Comparison of ENCODE assay signal across 2 cellular contexts in the genomic region with DNA sequence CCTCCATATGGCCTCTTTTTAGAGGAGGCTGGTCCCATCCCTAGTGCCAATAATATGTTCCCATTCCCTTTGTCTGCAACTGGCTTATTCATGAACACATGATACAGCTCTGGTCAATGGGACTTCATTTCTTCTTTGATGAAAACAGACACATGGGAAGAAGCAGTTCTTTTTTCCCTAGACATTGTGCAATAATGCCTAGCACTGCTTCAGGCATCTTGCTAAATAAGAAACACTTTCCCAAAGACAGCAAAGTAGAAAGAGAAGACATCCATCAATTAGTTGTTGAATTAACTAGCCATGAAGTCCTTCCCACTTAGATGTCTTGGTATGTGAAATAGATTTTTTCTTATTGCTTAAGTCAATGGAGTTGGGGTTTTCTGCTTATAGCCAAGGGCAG.
TF ChIP-seq lines count a peak whose summit lies in the region.

No MANE protein-coding gene starts in this region.

TF ChIP-seq in IMR-90, 13 proteins besides CTCF, POLR2A, EP300 and RAD21:
- TF ChIP-seq CEBPB (IDR thresholded peaks at IDR 0.05; ENCODE audit: low read depth, low read length) (peak; percentile 84), CHD1 (IDR thresholded peaks at IDR 0.05; ENCODE audit: low read depth, low read length) (no peak), MXI1 (IDR thresholded peaks at IDR 0.05; ENCODE audit: borderline replicate concordance, low read depth, low read length) (no peak), RFX5 (IDR thresholded peaks at IDR 0.05; ENCODE audit: low read depth, low read length) (no peak)
- TF ChIP-seq, protein P1, sequence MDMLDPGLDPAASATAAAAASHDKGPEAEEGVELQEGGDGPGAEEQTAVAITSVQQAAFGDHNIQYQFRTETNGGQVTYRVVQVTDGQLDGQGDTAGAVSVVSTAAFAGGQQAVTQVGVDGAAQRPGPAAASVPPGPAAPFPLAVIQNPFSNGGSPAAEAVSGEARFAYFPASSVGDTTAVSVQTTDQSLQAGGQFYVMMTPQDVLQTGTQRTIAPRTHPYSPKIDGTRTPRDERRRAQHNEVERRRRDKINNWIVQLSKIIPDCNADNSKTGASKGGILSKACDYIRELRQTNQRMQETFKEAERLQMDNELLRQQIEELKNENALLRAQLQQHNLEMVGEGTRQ (IDR thresholded peaks at IDR 0.05; ENCODE audit: low read depth, low read length), result no peak
TF ChIP-seq in IMR-90: peak in this region for 1.

TF ChIP-seq in K562, 482 proteins besides CTCF, POLR2A, EP300 and RAD21:
- peak; percentile 80 for TF ChIP-seq CEBPB (tag; IDR thresholded peaks at IDR 0.05)
- TF ChIP-seq CEBPG (CRISPR knock-in tag; IDR thresholded peaks at IDR 0.05), result 0 out of 2 replicates have a peak, but pooled peaks have one; percentile 17
- peak; percentile 32 to 47; a peak in 2 of 4 replicates for TF ChIP-seq CEBPG (tag; conservative IDR thresholded peaks at IDR 0.05 in 1 of 2, IDR thresholded peaks at IDR 0.05 in 1 of 2)
- no peak for TF ChIP-seq HIVEP1 (CRISPR knock-in tag; IDR thresholded peaks at IDR 0.05)
